18 cellular contexts compared by ENCODE assay signal in the genomic region with DNA sequence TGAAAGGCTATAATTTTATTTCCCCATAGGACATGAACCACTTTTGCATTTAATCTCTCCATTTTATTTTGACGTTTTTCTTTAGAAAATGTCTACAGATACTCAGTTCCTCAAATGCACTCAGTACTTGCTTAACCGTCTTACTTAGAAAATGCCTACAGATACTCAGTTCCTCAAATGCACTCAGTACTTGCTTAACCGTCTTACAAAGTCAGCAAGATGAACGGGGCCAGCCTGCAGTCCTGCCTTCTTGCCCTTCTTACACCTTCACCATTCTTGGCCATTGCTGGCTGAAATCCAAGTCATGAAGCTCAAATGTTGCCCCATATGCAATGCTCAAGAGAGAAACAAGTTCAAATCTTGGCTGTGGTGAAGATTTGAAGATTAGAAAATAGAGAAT. TPM values are rescaled to one million over a fixed set of nuclear protein-coding genes. Genes with fewer than 3 reads are reported as not detected.
DNase-seq lines count a peak whose midpoint lies in the region; ATAC-seq and TF ChIP-seq lines count a peak whose summit lies in the region.
"Had no signal": no experiment of that assay in that cellular context is flagged by ENCODE, and none has a peak within 500 bp of the region (broad histone marks: within the 10 kb centered on the region; RNA-seq: fewer than 3 reads in every experiment).

No MANE protein-coding gene starts in this region.

- intact Hi-C loops in lower lobe of right lung (cut with DNase I), result no loop called here

- peak overlapping the region; percentile 8 for H3K27ac ChIP-seq in lower lobe of right lung
- H3K27ac ChIP-seq: RWPE1, vagina had no signal

- no peak overlapping the region for H3K4me3 ChIP-seq in lower lobe of right lung
- H3K4me3 ChIP-seq: MG63, vagina had no signal

- H3K4me1 ChIP-seq in lower lobe of right lung, result peaks cover 13% of the 10 kb centered on the region

- H3K36me3 ChIP-seq in lower lobe of right lung, result peaks cover 6% of the 10 kb centered on the region
- H3K36me3 ChIP-seq: vagina had no signal

- TF ChIP-seq POLR2A in GM18505 (IDR thresholded peaks at IDR 0.05; ENCODE audit: borderline replicate concordance, extremely low read depth, insufficient read depth, insufficient read length), result no peak

- TF ChIP-seq CTCF in lower lobe of right lung (IDR thresholded peaks at IDR 0.05), result no peak

- no peaks in the 10 kb centered on the region for H3K27me3 ChIP-seq in lower lobe of right lung (ENCODE audit: low read depth)
- H3K27me3 ChIP-seq: MG63, vagina had no signal

- H3K9me3 ChIP-seq in lower lobe of right lung, result peaks cover 4% of the 10 kb centered on the region
- H3K9me3 ChIP-seq: vagina had no signal

- peak; percentile 88 to 94 for DNase-seq in NOMO-1 (lab: John Stamatoyannopoulos, UW; ENCODE audit: unreplicated experiment in 2 of 2)
- peak; percentile 55 for DNase-seq in lower lobe of right lung
- DNase-seq in NCI-H1694 (lab: John Stamatoyannopoulos, UW), result no peak
- DNase-seq in OCI-M1 (lab: John Stamatoyannopoulos, UW), result no peak
- DNase-seq: activated CD4-positive, CD25-positive, alpha-beta regulatory T cell treated with anti-CD3 and anti-CD28 coated beads, Interleukin-2, amount 50 U/mL, for 72 hours; activated naive CD4-positive, alpha-beta T cell treated with anti-CD3 and anti-CD28 coated beads, Interleukin-2, amount 10 ng/mL, durations not matched to agents 7 days and 5 days; cortex of kidney; GDM1; mesendoderm; MG63; NCI-H2081; nephron progenitor cell had no signal

- ATAC-seq in GM18505 (IDR thresholded peaks at IDR 0.05; ENCODE audit: unreplicated experiment) (peak; percentile 81), HG02884 (IDR thresholded peaks at IDR 0.05; ENCODE audit: unreplicated experiment) (peak; percentile 93), lower lobe of right lung (peak; percentile 62 to 76), HG03442 (IDR thresholded peaks at IDR 0.05; ENCODE audit: unreplicated experiment) (no peak), GM18520 (IDR thresholded peaks at IDR 0.05; ENCODE audit: unreplicated experiment) (no peak)

RNA-seq across cellular contexts. Expression of a gene that starts 34.1 kb away (rescaled TPM):
- 2.6 TPM for total RNA-seq in lower lobe of right lung

Comparison
In these comparisons a context has a peak if more than half of its experiments do, and no peak if none do; other contexts are left out.
1. ATAC-seq: peak in GM18505 (single experiment), HG02884 (single experiment) and lower lobe of right lung (2 of 2); none in HG03442 (single experiment) and GM18520 (single experiment).
2. DNase-seq: peak in NOMO-1 (2 of 2) and lower lobe of right lung (single experiment); none in NCI-H1694 (single experiment) and OCI-M1 (single experiment).